In genomic region chr7:151665363-151665762, GRCh38 we compare ENCODE assay signal across 1 cellular context.
A peak's percentile ranks its signal among the peaks of the same experiment; 100 is the strongest.
TF ChIP-seq lines count a peak whose summit lies in the region.

No MANE protein-coding gene starts in this region.

TF ChIP-seq in SK-N-SH treated with all-trans-retinoic acid at 6 μM for 48 hours, 23 proteins besides CTCF, POLR2A, EP300 and RAD21 (continued from another document):
- no peak; the same call in 1 of the 2 replicates for TF ChIP-seq PATZ1 (CRISPR knock-in tag; IDR thresholded peaks at IDR 0.05; ENCODE audit: borderline replicate concordance)
- TF ChIP-seq CREB5 (CRISPR knock-in tag; IDR thresholded peaks at IDR 0.05; ENCODE audit: low read depth), result no peak
- no peak for TF ChIP-seq TOX (CRISPR knock-in tag; IDR thresholded peaks at IDR 0.05; ENCODE audit: borderline replicate concordance)
- TF ChIP-seq ISL1 (CRISPR knock-in tag; IDR thresholded peaks at IDR 0.05), result peak; percentile 68
- no peak for TF ChIP-seq RARB (CRISPR knock-in tag; IDR thresholded peaks at IDR 0.05)
- no peak for TF ChIP-seq OSR1 (CRISPR knock-in tag; IDR thresholded peaks at IDR 0.05)
- no peak for TF ChIP-seq ZNF70 (CRISPR knock-in tag; IDR thresholded peaks at IDR 0.05)
